ENCODE assay signal across 7 cellular contexts in genomic region chr2:192042126-192042525, GRCh38.
"Had no signal": no experiment of that assay in that cellular context is flagged by ENCODE, and none has a peak within 500 bp of the region (broad histone marks: within the 10 kb centered on the region; RNA-seq: fewer than 3 reads in every experiment).

No MANE protein-coding gene starts in this region.

- H3K27ac ChIP-seq: HL-60, KMS-11 had no signal

- H3K9ac ChIP-seq: KMS-11 had no signal

- ATAC-seq: HepG2, K562 had no signal

- H3K4me3 ChIP-seq: K562 had no signal

- H3K4me2 ChIP-seq: KMS-11 had no signal

- DNase-seq: IMR-90, KBM-7, KG1 had no signal
